ENCODE assay signal across 8 cellular contexts in the genomic region with DNA sequence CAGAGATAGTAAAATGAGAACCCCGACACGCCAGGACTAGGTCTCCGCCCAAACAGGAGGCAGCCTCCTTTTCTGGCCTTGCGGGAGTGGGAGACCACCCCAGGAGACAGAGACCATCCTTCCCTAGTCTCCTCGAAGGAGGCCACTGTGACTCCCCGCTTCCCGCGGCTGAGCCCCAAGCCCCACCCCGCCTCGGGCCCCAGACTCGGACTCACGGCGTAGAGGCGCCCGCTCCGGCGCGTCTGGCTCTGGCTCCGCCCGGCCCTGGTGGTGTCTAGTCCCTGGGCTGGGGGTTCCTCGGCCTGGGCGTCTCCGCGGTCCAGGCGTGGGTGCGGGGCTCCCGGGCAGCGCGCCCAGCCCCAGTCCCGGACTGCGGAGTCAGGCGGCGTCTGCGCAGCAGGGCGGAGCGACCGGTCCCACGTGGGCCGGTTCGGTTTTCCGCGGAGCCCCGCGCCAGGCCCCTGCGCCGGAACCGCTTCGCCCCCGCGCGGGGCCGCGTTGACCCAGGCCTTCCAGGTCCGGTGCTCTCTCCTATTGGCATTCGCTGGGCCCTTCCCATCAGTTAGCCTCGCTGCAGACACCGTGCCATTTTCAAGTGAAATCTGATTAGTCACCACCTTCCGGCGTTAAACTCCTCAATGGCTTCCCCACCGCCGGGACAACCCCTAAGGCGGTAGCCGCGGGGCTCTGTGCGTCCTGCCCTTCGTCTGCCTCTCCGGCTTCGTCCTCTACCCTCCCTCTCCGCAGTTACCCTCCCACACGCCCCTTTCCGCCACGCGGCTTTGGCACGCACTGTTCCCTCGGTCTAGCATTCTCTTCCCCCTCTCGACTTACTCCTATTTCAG. TPM values are rescaled to one million over a fixed set of nuclear protein-coding genes. Genes with fewer than 3 reads are reported as not detected.
DNase-seq lines count a peak whose midpoint lies in the region; ATAC-seq and TF ChIP-seq lines count a peak whose summit lies in the region.

A gene with protein sequence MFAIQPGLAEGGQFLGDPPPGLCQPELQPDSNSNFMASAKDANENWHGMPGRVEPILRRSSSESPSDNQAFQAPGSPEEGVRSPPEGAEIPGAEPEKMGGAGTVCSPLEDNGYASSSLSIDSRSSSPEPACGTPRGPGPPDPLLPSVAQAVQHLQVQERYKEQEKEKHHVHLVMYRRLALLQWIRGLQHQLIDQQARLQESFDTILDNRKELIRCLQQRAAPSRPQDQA (minus strand): TSS at position 393 of the 845 bp plus-strand sequence. CDS start 2,563 bp downstream, outside the sequence.

- H2AFZ ChIP-seq in IMR-90 (replicated peaks; ENCODE audit: low read length, poor library complexity) = peak within 1 kb of the TSS; percentile 99

- TF ChIP-seq CTCF in IMR-90 (conservative IDR thresholded peaks at IDR 0.05; ENCODE audit: low read depth, low read length) (no peak), left ventricle myocardium inferior (IDR thresholded peaks at IDR 0.05; ENCODE audit: borderline replicate concordance) (no peak)

- peak; percentile 72 for DNase-seq in IMR-90
- peak; percentile 24 for DNase-seq in amniotic stem cell (lab: John Stamatoyannopoulos, UW)
- peak; percentile 73 for DNase-seq in left ventricle myocardium inferior
- DNase-seq in pulmonary artery endothelial cell (ENCODE audit: low read depth, low spot score) = peak; percentile 30

- H4K20me1 ChIP-seq in BLaER1 treated with 17β-estradiol and CSF1 and Interleukin-3, amounts not matched to agents 10 nM and 100 nM = peaks cover 4 to 43% (median 38%) of the 10 kb centered on the region in 11 experiments; a peak in 19 of 22 replicates
- H4K20me1 ChIP-seq in IMR-90 (ENCODE audit: insufficient read depth, low read length) = peaks cover 34% of the 10 kb centered on the region

- POLR2A ChIA-PET in IMR-90 (lab: Charles Lee; ENCODE audit: unreplicated experiment) = no interaction called here

- peak; percentile 66 for TF ChIP-seq POLR2A in IMR-90 (IDR thresholded peaks at IDR 0.05; ENCODE audit: low read depth, low read length)

- H2AK9ac ChIP-seq in IMR-90 (replicated peaks; ENCODE audit: low read depth, low read length, poor library complexity) = peak within 1 kb of the TSS; percentile 76

- no TSS peak for BruUV-seq in IMR-90 (replicated peaks; lab: Mats Ljungman, UMichigan)

- H3K79me1 ChIP-seq in IMR-90 (ENCODE audit: low read depth in 1 of 2, low read length in 2 of 2) = peaks cover 19 to 54% of the 10 kb centered on the region in 2 experiments

- no peaks in the 10 kb centered on the region for H3K27me3 ChIP-seq in BLaER1 treated with 17β-estradiol and CSF1 and Interleukin-3, amounts not matched to agents 10 nM and 100 nM
- H3K27me3 ChIP-seq in IMR-90 (ENCODE audit: control insufficient read depth, insufficient read depth, low read length) = no peaks in the 10 kb centered on the region
- H3K27me3 ChIP-seq in left ventricle myocardium inferior (ENCODE audit: low read depth) = no peaks in the 10 kb centered on the region

- H3K4me2 ChIP-seq in BLaER1 treated with 17β-estradiol and CSF1 and Interleukin-3, amounts not matched to agents 10 nM and 100 nM = peak within 1 kb of the TSS; percentile 85 to 99 (median 94)
- peak within 1 kb of the TSS; percentile 92 for H3K4me2 ChIP-seq in IMR-90 (ENCODE audit: low read depth, low read length)

- peak within 1 kb of the TSS; percentile 95 for H4K5ac ChIP-seq in IMR-90 (ENCODE audit: low read depth, low read length)

- H3K36me3 ChIP-seq in BLaER1 treated with 17β-estradiol and CSF1 and Interleukin-3, amounts not matched to agents 10 nM and 100 nM = peaks cover 13 to 35% (median 23%) of the 10 kb centered on the region in 11 experiments; a peak in 21 of 22 replicates
- H3K36me3 ChIP-seq in IMR-90 (ENCODE audit: control insufficient read depth, insufficient read depth, low read length) (peaks cover 14% of the 10 kb centered on the region), left ventricle myocardium inferior (peaks cover 17% of the 10 kb centered on the region), urinary bladder (ENCODE audit: insufficient read depth) (no peaks in the 10 kb centered on the region)

- peak within 1 kb of the TSS; percentile 89; the same call in 1 of the 2 replicates for H2AK5ac ChIP-seq in IMR-90 (ENCODE audit: low read depth, low read length)

- peak within 1 kb of the TSS; percentile 66 to 87 (median 81) for H3K4me3 ChIP-seq in BLaER1 treated with 17β-estradiol and CSF1 and Interleukin-3, amounts not matched to agents 10 nM and 100 nM
- peak within 1 kb of the TSS; percentile 82 for H3K4me3 ChIP-seq in IMR-90 (ENCODE audit: insufficient read depth, low read depth, low read length)
- peak within 1 kb of the TSS; percentile 83 for H3K4me3 ChIP-seq in left ventricle myocardium inferior
- peak within 1 kb of the TSS; percentile 77 for H3K4me3 ChIP-seq in urinary bladder (ENCODE audit: low read depth, low read length)

- peak within 1 kb of the TSS; percentile 89 for H4K91ac ChIP-seq in IMR-90 (ENCODE audit: insufficient read depth, low read depth, low read length)

- intact Hi-C loops in IMR-90 (cut with micrococcal nuclease) = loop anchor here (5.0 kb wide), 1 partner anchor 76 kb away; the partner anchor contains the start of gene PSMB2
- intact Hi-C loops in T-helper 2 cell treated with Interferon-gamma antibody and Interleukin-4, amounts not matched to agents 100 ng/mL and 5 ng/mL, for 36 hours (cut with micrococcal nuclease) = loop anchor here (2.0 to 10.0 kb wide), 2 partner anchors 52 to 264 kb away; no protein-coding TSS in a partner anchor
- intact Hi-C loops in left ventricle myocardium inferior (cut with micrococcal nuclease) = no loop called here

- H3K4ac ChIP-seq in IMR-90 (ENCODE audit: low read depth, low read length) = peak within 1 kb of the TSS; percentile 83

- CTCF ChIA-PET in IMR-90 (lab: Yijun Ruan, JAX) = interaction anchor here (0.7 kb wide), 1 partner anchor 11 kb away, joined by 3 read pairs; no protein-coding TSS in a partner anchor

- H3K9me3 ChIP-seq in BLaER1 treated with 17β-estradiol and CSF1 and Interleukin-3, amounts not matched to agents 10 nM and 100 nM (replicated peaks in 1 of 11) = no peaks in the 10 kb centered on the region
- H3K9me3 ChIP-seq in IMR-90 (ENCODE audit: control insufficient read depth, insufficient read depth, low read length) (no peaks in the 10 kb centered on the region), left ventricle myocardium inferior (replicated peaks) (no peaks in the 10 kb centered on the region)

- H2BK15ac ChIP-seq in IMR-90 (ENCODE audit: low read depth, low read length) = peak within 1 kb of the TSS; percentile 62; the same call in 1 of the 3 replicates

- H4K8ac ChIP-seq in IMR-90 (ENCODE audit: low read depth in 2 of 2, low read length in 2 of 2) = peak within 1 kb of the TSS; percentile 97 to 99

- 0 out of 2 replicates have a peak, but pooled peaks cover 12% of the 10 kb centered on the region for H3K9me1 ChIP-seq in IMR-90 (ENCODE audit: insufficient read depth, low read length)

- dilution Hi-C loops in IMR-90 (cut with HindIII; ENCODE audit: low sequenced_read_pairs, unreplicated experiment) = no loop called here

- H3K27ac ChIP-seq in BLaER1 treated with 17β-estradiol and CSF1 and Interleukin-3, amounts not matched to agents 10 nM and 100 nM = peak within 1 kb of the TSS; percentile 70 to 92 (median 87)
- H3K27ac ChIP-seq in IMR-90 (ENCODE audit: insufficient read depth, low read length) (peak within 1 kb of the TSS; percentile 69), left ventricle myocardium inferior (replicated peaks) (peak within 1 kb of the TSS; percentile 80), urinary bladder (ENCODE audit: low read depth) (peak within 1 kb of the TSS; percentile 31)

- H2BK20ac ChIP-seq in IMR-90 (ENCODE audit: low read depth, low read length) = no peak within 1 kb of the TSS

- TF ChIP-seq RAD21 in IMR-90 (IDR thresholded peaks at IDR 0.05; ENCODE audit: low read length) = no peak

- peak; percentile 56 for ATAC-seq in GM19328 (IDR thresholded peaks at IDR 0.05; ENCODE audit: unreplicated experiment)
- peak; percentile 85 for ATAC-seq in IMR-90 (ENCODE audit: low read depth)

- peak within 1 kb of the TSS; percentile 93 for H3K14ac ChIP-seq in IMR-90 (replicated peaks; ENCODE audit: low read depth, low read length)

- H2BK120ac ChIP-seq in IMR-90 (ENCODE audit: low read depth, low read length) = peak within 1 kb of the TSS; percentile 79

- H3K18ac ChIP-seq in IMR-90 (ENCODE audit: low read depth, low read length) = peak within 1 kb of the TSS; percentile 72

- H2BK5ac ChIP-seq in IMR-90 (ENCODE audit: low read depth, low read length, poor library complexity, severe bottlenecking) = peak within 1 kb of the TSS; percentile 56

- peak within 1 kb of the TSS; percentile 82 to 92 (median 87) for H3K9ac ChIP-seq in BLaER1 treated with 17β-estradiol and CSF1 and Interleukin-3, amounts not matched to agents 10 nM and 100 nM
- peak within 1 kb of the TSS; percentile 89 for H3K9ac ChIP-seq in IMR-90 (ENCODE audit: low read depth, low read length)

- WGBS in IMR-90 (ENCODE audit: extremely low coverage in 2 of 2, insufficient read length in 1 of 2), 2 experiments = 2% methylated on average over 48 of the region's 76 CpGs; no CpG with 5 or more reads in 1 of the 2 experiments
- WGBS in urinary bladder = under 1% methylated on average over 76 of the region's 76 CpGs

- peak within 1 kb of the TSS; percentile 90 for H3K56ac ChIP-seq in IMR-90 (ENCODE audit: extremely low read depth, insufficient read depth, low read length)

- H3K23ac ChIP-seq in IMR-90 (ENCODE audit: low read depth, low read length) = peak within 1 kb of the TSS; percentile 96

- in situ Hi-C loops in IMR-90 (cut with MboI; ENCODE audit: low sequenced_read_pairs) = loop anchor here (5.0 kb wide), 2 partner anchors 76 to 266 kb away; partner anchors contain the start of gene PSMB2

- peaks cover 39 to 51% (median 46%) of the 10 kb centered on the region in 10 experiments for H3K4me1 ChIP-seq in BLaER1 treated with 17β-estradiol and CSF1 and Interleukin-3, amounts not matched to agents 10 nM and 100 nM
- H3K4me1 ChIP-seq in IMR-90 (ENCODE audit: control insufficient read depth, insufficient read depth, low read length) = peaks cover 9% of the 10 kb centered on the region
- H3K4me1 ChIP-seq in left ventricle myocardium inferior = peaks cover 47% of the 10 kb centered on the region
- H3K4me1 ChIP-seq in urinary bladder (ENCODE audit: insufficient read depth) = no peaks in the 10 kb centered on the region

RNA-seq across cellular contexts. Expression of the gene that starts here (rescaled TPM):
- total RNA-seq in IMR-90 (2012; rRNA removed) = 16.7 and 20.0 TPM in 2 replicates
- 10.1 and 13.4 TPM in 2 replicates for polyA plus RNA-seq in IMR-90 (2012; rRNA removed)
- 7.8 and 9.5 TPM in 2 replicates for polyA plus RNA-seq in IMR-90 (2012; cell fraction: cytosol; rRNA removed)
- polyA plus RNA-seq in IMR-90 (2012; cell fraction: nucleus; rRNA removed; ENCODE audit: low replicate concordance) = 11.6 and 20.0 TPM in 2 replicates
- 15.8 and 16.5 TPM in 2 replicates for total RNA-seq in T-helper 2 cell treated with Interferon-gamma antibody and Interleukin-4, amounts not matched to agents 100 ng/mL and 5 ng/mL, for 36 hours
- 9.8 TPM for total RNA-seq in left ventricle myocardium inferior
- 20.4 and 22.7 TPM in 2 replicates for total RNA-seq in pulmonary artery endothelial cell
- total RNA-seq in urinary bladder = 12.0 TPM
- 20.4 TPM for polyA plus RNA-seq in urinary bladder

Comparison
In these comparisons a context has a peak if more than half of its experiments do, and no peak if none do; other contexts are left out.
1. Peak in every context shown above with its lines: DNase-seq, ATAC-seq, H3K4me3 ChIP-seq and H3K27ac ChIP-seq.
2. H3K27ac ChIP-seq: peak in every context shown above with its lines; median percentile 87 in BLaER1 treated with 17β-estradiol and CSF1 and Interleukin-3, amounts not matched to agents 10 nM and 100 nM; 80 in left ventricle myocardium inferior; 69 in IMR-90; 31 in urinary bladder.